ENCODE assay signal across 1 cellular context in the genomic region with DNA sequence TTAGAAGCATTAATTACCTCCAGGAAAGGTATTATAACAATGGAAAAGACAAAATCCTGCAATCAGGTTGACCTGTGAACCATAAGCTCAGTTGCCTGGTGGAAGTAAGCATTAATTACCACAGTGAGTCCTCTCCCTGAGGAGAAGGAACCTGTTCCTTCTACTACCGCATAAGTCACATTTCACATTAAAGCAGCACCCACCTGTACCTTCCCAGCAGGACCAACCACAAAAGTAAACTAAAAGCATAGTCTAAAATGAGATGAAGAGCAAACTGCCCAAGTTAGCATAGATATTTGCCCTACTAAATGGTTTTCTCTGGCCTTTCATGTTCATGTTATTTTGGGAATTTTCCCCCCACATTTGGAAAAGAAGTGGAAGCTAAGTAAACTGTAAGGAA.
TF ChIP-seq lines count a peak whose summit lies in the region.

No MANE protein-coding gene starts in this region.

TF ChIP-seq in HEK293, 187 proteins besides CTCF, POLR2A, EP300 and RAD21 (continued from another document):
- TF ChIP-seq AEBP2 (tag by site-specific recombination; IDR thresholded peaks at IDR 0.05; ENCODE audit: borderline replicate concordance) (no peak), ZNF350 (tag by site-specific recombination; IDR thresholded peaks at IDR 0.05) (no peak), SCRT1 (tag by site-specific recombination; IDR thresholded peaks at IDR 0.05; ENCODE audit: borderline replicate concordance) (peak; percentile 92), ZNF404 (tag by site-specific recombination; IDR thresholded peaks at IDR 0.05) (no peak), IKZF3 (tag by site-specific recombination; IDR thresholded peaks at IDR 0.05) (0 out of 2 replicates have a peak, but pooled peaks have one; percentile 18), ZNF140 (tag by site-specific recombination; IDR thresholded peaks at IDR 0.05) (no peak), PRDM6 (tag by site-specific recombination; IDR thresholded peaks at IDR 0.05) (peak; percentile 58), ZNF830 (tag by site-specific recombination; IDR thresholded peaks at IDR 0.05; ENCODE audit: low read depth) (no peak), TSHZ1 (tag by site-specific recombination; IDR thresholded peaks at IDR 0.05; ENCODE audit: borderline replicate concordance) (no peak), ZFP69B (tag by site-specific recombination; IDR thresholded peaks at IDR 0.05) (no peak), MZF1 (tag by site-specific recombination; IDR thresholded peaks at IDR 0.05; ENCODE audit: borderline replicate concordance) (no peak), ZNF433 (tag by site-specific recombination; IDR thresholded peaks at IDR 0.05; ENCODE audit: low read depth) (no peak), ZNF530 (tag by site-specific recombination; IDR thresholded peaks at IDR 0.05; ENCODE audit: low read depth) (no peak), ZNF112 (tag by site-specific recombination; IDR thresholded peaks at IDR 0.05) (no peak), EGR2 (tag by site-specific recombination; IDR thresholded peaks at IDR 0.05; ENCODE audit: low read depth) (no peak), ZNF610 (tag by site-specific recombination; IDR thresholded peaks at IDR 0.05; ENCODE audit: borderline replicate concordance) (no peak), ZEB2 (tag by site-specific recombination; IDR thresholded peaks at IDR 0.05) (no peak), ZNF274 (IDR thresholded peaks at IDR 0.05; ENCODE audit: low read length) (no peak), ZNF274 (tag by site-specific recombination; IDR thresholded peaks at IDR 0.05; ENCODE audit: borderline replicate concordance) (no peak), ZNF521 (tag by site-specific recombination; IDR thresholded peaks at IDR 0.05) (no peak), SCRT2 (tag by site-specific recombination; IDR thresholded peaks at IDR 0.05) (peak; percentile 91)
- TF ChIP-seq, protein P1, sequence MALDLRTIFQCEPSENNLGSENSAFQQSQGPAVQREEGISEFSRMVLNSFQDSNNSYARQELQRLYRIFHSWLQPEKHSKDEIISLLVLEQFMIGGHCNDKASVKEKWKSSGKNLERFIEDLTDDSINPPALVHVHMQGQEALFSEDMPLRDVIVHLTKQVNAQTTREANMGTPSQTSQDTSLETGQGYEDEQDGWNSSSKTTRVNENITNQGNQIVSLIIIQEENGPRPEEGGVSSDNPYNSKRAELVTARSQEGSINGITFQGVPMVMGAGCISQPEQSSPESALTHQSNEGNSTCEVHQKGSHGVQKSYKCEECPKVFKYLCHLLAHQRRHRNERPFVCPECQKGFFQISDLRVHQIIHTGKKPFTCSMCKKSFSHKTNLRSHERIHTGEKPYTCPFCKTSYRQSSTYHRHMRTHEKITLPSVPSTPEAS (tag by site-specific recombination; IDR thresholded peaks at IDR 0.05): no peak
- TF ChIP-seq, protein P2, sequence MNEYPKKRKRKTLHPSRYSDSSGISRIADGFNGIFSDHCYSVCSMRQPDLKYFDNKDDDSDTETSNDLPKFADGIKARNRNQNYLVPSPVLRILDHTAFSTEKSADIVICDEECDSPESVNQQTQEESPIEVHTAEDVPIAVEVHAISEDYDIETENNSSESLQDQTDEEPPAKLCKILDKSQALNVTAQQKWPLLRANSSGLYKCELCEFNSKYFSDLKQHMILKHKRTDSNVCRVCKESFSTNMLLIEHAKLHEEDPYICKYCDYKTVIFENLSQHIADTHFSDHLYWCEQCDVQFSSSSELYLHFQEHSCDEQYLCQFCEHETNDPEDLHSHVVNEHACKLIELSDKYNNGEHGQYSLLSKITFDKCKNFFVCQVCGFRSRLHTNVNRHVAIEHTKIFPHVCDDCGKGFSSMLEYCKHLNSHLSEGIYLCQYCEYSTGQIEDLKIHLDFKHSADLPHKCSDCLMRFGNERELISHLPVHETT (tag by site-specific recombination; IDR thresholded peaks at IDR 0.05): no peak
- TF ChIP-seq, protein P3, sequence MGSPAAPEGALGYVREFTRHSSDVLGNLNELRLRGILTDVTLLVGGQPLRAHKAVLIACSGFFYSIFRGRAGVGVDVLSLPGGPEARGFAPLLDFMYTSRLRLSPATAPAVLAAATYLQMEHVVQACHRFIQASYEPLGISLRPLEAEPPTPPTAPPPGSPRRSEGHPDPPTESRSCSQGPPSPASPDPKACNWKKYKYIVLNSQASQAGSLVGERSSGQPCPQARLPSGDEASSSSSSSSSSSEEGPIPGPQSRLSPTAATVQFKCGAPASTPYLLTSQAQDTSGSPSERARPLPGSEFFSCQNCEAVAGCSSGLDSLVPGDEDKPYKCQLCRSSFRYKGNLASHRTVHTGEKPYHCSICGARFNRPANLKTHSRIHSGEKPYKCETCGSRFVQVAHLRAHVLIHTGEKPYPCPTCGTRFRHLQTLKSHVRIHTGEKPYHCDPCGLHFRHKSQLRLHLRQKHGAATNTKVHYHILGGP (tag by site-specific recombination; IDR thresholded peaks at IDR 0.05): no peak
